Comparison of ENCODE assay signal across 18 cellular contexts in the genomic region with DNA sequence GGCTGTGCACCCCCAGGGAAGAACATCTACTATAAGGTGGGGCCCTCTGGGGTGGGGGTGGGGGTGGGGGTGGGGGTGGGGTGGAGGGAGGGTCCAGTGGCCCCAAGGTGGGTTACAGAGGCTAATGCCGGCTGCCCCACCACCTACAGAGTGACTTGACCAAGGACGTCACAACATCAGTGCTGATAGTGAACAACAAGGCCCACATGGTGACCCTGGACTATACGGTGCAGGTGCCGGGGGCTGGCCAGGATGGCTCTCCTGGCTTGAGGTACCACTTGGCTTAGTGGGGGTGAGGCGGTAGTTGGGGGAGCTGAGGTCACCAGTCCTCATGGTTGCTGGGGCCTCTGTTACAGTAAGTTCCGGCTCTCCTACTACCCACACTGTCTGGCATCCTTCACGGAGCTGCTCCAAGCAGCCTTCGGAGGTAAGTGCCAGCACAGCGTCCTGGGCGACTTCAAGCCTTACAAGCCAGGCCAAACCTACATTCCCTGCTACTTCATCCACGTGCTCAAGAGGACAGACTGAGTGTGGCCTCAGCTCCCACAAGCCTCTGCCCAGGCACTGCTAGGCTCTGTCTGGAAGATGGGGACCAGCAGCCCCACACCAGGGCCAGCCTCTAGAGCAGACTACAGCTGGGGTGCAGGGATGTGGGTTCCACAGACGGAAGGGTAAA. TPM values are rescaled to one million over a fixed set of nuclear protein-coding genes. Genes with fewer than 3 reads are reported as not detected.
DNase-seq lines count a peak whose midpoint lies in the region; ATAC-seq, FAIRE-seq and TF ChIP-seq lines count a peak whose summit lies in the region.
"Had no signal": no experiment of that assay in that cellular context is flagged by ENCODE, and none has a peak within 500 bp of the region (broad histone marks: within the 10 kb centered on the region; RNA-seq: fewer than 3 reads in every experiment).

No MANE protein-coding gene starts in this region.

- TF ChIP-seq POLR2A in HepG2 (IDR thresholded peaks at IDR 0.05; ENCODE audit: insufficient read depth in 1 of 2, low read depth in 2 of 2, low read length in 2 of 2) (no peak), right lobe of liver (IDR thresholded peaks at IDR 0.05) (no peak), body of pancreas (IDR thresholded peaks at IDR 0.05) (no peak), gastroesophageal sphincter (IDR thresholded peaks at IDR 0.05) (no peak)

- no TSS peak for BruUV-seq in HepG2 (replicated peaks; lab: Mats Ljungman, UMichigan)

- ATAC-seq in HepG2, result no peak; the same call in 2 of the 3 replicates
- no peak for ATAC-seq in right lobe of liver
- no peak for ATAC-seq in body of pancreas
- ATAC-seq in gastroesophageal sphincter, result no peak
- ATAC-seq in HG03520 (IDR thresholded peaks at IDR 0.05; ENCODE audit: unreplicated experiment), result no peak
- no peak for ATAC-seq in GM21723 (IDR thresholded peaks at IDR 0.05; ENCODE audit: unreplicated experiment)

- in situ Hi-C loops in HepG2 (cut with HindIII; ENCODE audit: extremely low pct_ligation_motif_present, low pct_unique_long_range_greater_than_20kb), result no loop called here

- no peak overlapping the region for H2AFZ ChIP-seq in HepG2 (ENCODE audit: low read length)

- POLR2A ChIA-PET in HepG2 (lab: Yijun Ruan, JAX), result interaction anchor here (2.5 kb wide), 1 partner anchor 21 kb away, joined by 13 read pairs; the partner anchor contains the start of gene PPP2R5D
- POLR2A ChIA-PET in RWPE1 (lab: Yijun Ruan, JAX; ENCODE audit: low non-redundant PET), result interaction anchor here (0.6 kb wide), 1 partner anchor 33 kb away, joined by 4 read pairs; no protein-coding TSS in a partner anchor

- TF ChIP-seq CTCF in HepG2 (CRISPR knock-in tag; IDR thresholded peaks at IDR 0.05) (no peak), right lobe of liver (IDR thresholded peaks at IDR 0.05) (no peak), RWPE1 (conservative IDR thresholded peaks at IDR 0.05; ENCODE audit: low read depth) (no peak), body of pancreas (IDR thresholded peaks at IDR 0.05) (no peak), gastroesophageal sphincter (IDR thresholded peaks at IDR 0.05) (no peak)

- FAIRE-seq in HepG2 (lab: Jason Lieb, UNC), result no peak
- FAIRE-seq: GM12892, GM19239, H54 had no signal

- TF ChIP-seq RAD21 in HepG2 (CRISPR knock-in tag; IDR thresholded peaks at IDR 0.05), result no peak

- H3K27me3 ChIP-seq in HepG2 (ENCODE audit: control insufficient read depth in 1 of 2, insufficient read depth in 2 of 2, low read length in 2 of 2) (no peaks in the 10 kb centered on the region; a peak in 1 of 5 replicates), right lobe of liver (no peaks in the 10 kb centered on the region), body of pancreas (no peaks in the 10 kb centered on the region), gastroesophageal sphincter (no peaks in the 10 kb centered on the region)

- H3K27ac ChIP-seq in HepG2 (ENCODE audit: extremely low read length, insufficient read depth, low read length), result no peak overlapping the region
- no peak overlapping the region for H3K27ac ChIP-seq in right lobe of liver
- peak overlapping the region; percentile 11; the same call in 1 of the 2 replicates for H3K27ac ChIP-seq in RWPE1
- peak overlapping the region; percentile 25 to 97 (median 80) for H3K27ac ChIP-seq in body of pancreas
- no peak overlapping the region for H3K27ac ChIP-seq in gastroesophageal sphincter

- no peak for TF ChIP-seq EP300 in HepG2 (IDR thresholded peaks at IDR 0.05; ENCODE audit: low read depth in 2 of 2, low read length in 2 of 2)
- no peak for TF ChIP-seq EP300 in HepG2 (CRISPR knock-in tag; IDR thresholded peaks at IDR 0.05; ENCODE audit: borderline replicate concordance)
- TF ChIP-seq EP300 in gastroesophageal sphincter (IDR thresholded peaks at IDR 0.05), result no peak

- WGBS in HepG2 (ENCODE audit: low lambda C conversion rate), result 83% methylated on average over 9 of the region's 12 CpGs
- WGBS in right lobe of liver (ENCODE audit: insufficient coverage, low coverage, low lambda C conversion rate, missing lambda C conversion rate), result no CpG with 5 or more reads among the region's 12 CpGs
- WGBS in body of pancreas, 2 donors, result 48 to 50% methylated on average over 7 to 12 of the region's 12 CpGs
- WGBS in gastroesophageal sphincter (ENCODE audit: low coverage in 1 of 2), 2 donors, result 40 to 100% methylated on average over 1 of the region's 12 CpGs

- H3K4me2 ChIP-seq in HepG2 (ENCODE audit: low read depth, low read length), result no peak overlapping the region

- H3K36me3 ChIP-seq in HepG2 (replicated peaks in 1 of 2; ENCODE audit: control insufficient read depth in 1 of 2, insufficient read depth in 2 of 2, low read length in 2 of 2) (0 out of 5 replicates have a peak, but pooled peaks cover 0 to 1% of the 10 kb centered on the region in 2 experiments), right lobe of liver (peaks cover 0 to 42% (median 19%) of the 10 kb centered on the region in 4 donors), body of pancreas (replicated peaks in 1 of 2; ENCODE audit: insufficient read depth in 1 of 2, low read depth in 2 of 2) (peaks cover 9 to 12% of the 10 kb centered on the region in 2 donors), gastroesophageal sphincter (peaks cover 0 to 64% of the 10 kb centered on the region in 2 donors)

- H3K9ac ChIP-seq in HepG2 (ENCODE audit: insufficient read depth, low read depth, low read length), result no peak overlapping the region

- no peaks in the 10 kb centered on the region for H3K79me2 ChIP-seq in HepG2 (ENCODE audit: insufficient read depth, low read length)

- H3K4me3 ChIP-seq in HepG2 (replicated peaks in 1 of 3; ENCODE audit: insufficient read depth in 1 of 3, low read depth in 2 of 3, low read length in 3 of 3), result no peak overlapping the region
- no peak overlapping the region for H3K4me3 ChIP-seq in right lobe of liver
- H3K4me3 ChIP-seq in body of pancreas, result no peak overlapping the region
- no peak overlapping the region for H3K4me3 ChIP-seq in gastroesophageal sphincter

- intact Hi-C loops in HepG2 (cut with micrococcal nuclease; ENCODE audit: unreplicated experiment), result loop anchor here (5.0 kb wide), 1 partner anchor 49 kb away; the partner anchor contains the start of genes KLHDC3 and MEA1
- intact Hi-C loops in right lobe of liver (cut with DNase I), result no loop called here
- intact Hi-C loops in body of pancreas (cut with DNase I), result no loop called here

- H3K4me1 ChIP-seq in HepG2 (ENCODE audit: insufficient read depth, low read length), result peaks cover 33% of the 10 kb centered on the region
- peaks cover 0 to 8% (median 3%) of the 10 kb centered on the region in 4 donors for H3K4me1 ChIP-seq in right lobe of liver
- peaks cover 43% of the 10 kb centered on the region for H3K4me1 ChIP-seq in body of pancreas
- H3K4me1 ChIP-seq in gastroesophageal sphincter, result peaks cover 0 to 24% (median 8%) of the 10 kb centered on the region in 3 donors

- DNase-seq in HepG2 (ENCODE audit: low spot score) (no peak), right lobe of liver (no peak), RWPE1 (ENCODE audit: low spot score) (no peak), body of pancreas (peak; percentile 14 to 31 (median 27))
- DNase-seq: C1 segment of cervical spinal cord, DMS79, NCI-H1092, NCI-H1417 treated with DMSO at 0.1 percent for 48 hours, NCI-H187, NCI-H2107 had no signal

- H4K20me1 ChIP-seq in HepG2 (ENCODE audit: insufficient read depth, low read length), result no peaks in the 10 kb centered on the region

- CTCF ChIA-PET in HepG2 (lab: Yijun Ruan, JAX; ENCODE audit: low intra/inter-chr PET ratio, low total read pairs) (interaction anchor here (1.0 kb wide), 1 partner anchor 181 kb away, joined by 3 read pairs; no protein-coding TSS in a partner anchor), RWPE1 (lab: Yijun Ruan, JAX) (no interaction called here)

- H3K9me3 ChIP-seq in HepG2 (ENCODE audit: low read length), result no peaks in the 10 kb centered on the region
- H3K9me3 ChIP-seq in right lobe of liver, result no peaks in the 10 kb centered on the region
- H3K9me3 ChIP-seq in body of pancreas, result no peaks in the 10 kb centered on the region
- H3K9me3 ChIP-seq in gastroesophageal sphincter, result no peaks in the 10 kb centered on the region

RNA-seq across cellular contexts. Expression of gene GNMT, which starts 2.8 kb away (rescaled TPM):
- total RNA-seq in HepG2 (2016; rRNA removed; fragmentation: Illumina TruSeq; extraction: Trizol), result 7.0 and 7.3 TPM in 2 replicates
- total RNA-seq in HepG2 (2016; cell fraction: cytosol; rRNA removed; fragmentation: Illumina TruSeq; extraction: Trizol; ENCODE audit: low read depth), result 3.1 and 3.3 TPM in 2 replicates
- total RNA-seq in HepG2 (2016; cell fraction: insoluble cytoplasmic fraction; rRNA removed; fragmentation: Illumina TruSeq; extraction: Trizol), result 6.8 and 9.0 TPM in 2 replicates
- 3.4 and 3.5 TPM in 2 replicates for total RNA-seq in HepG2 (2016; cell fraction: membrane; rRNA removed; fragmentation: Illumina TruSeq; extraction: Trizol)
- 3.4 and 3.9 TPM in 2 replicates for total RNA-seq in HepG2 (2016; cell fraction: nucleus; rRNA removed; fragmentation: Illumina TruSeq; extraction: Trizol)
- polyA plus RNA-seq in HepG2 (2011; rRNA removed), result 2.8 and 3.8 TPM in 2 replicates
- 4.4 and 5.1 TPM in 2 replicates for polyA plus RNA-seq in HepG2 (2011; cell fraction: cytosol; rRNA removed)
- 3.3 and 3.5 TPM in 2 replicates for polyA plus RNA-seq in HepG2 (2011; cell fraction: nucleus; rRNA removed)
- 1.8 and 3.1 TPM in 2 replicates for polyA plus RNA-seq in HepG2 (2012)
- polyA plus RNA-seq in HepG2 (2016; cell fraction: cytosol; fragmentation: Illumina TruSeq; extraction: Trizol; ENCODE audit: low read depth), result 2.8 and 3.0 TPM in 2 replicates
- 7.2 and 7.5 TPM in 2 replicates for polyA plus RNA-seq in HepG2 (2016; cell fraction: insoluble cytoplasmic fraction; fragmentation: Illumina TruSeq; extraction: Trizol; ENCODE audit: low read depth)
- 2.2 and 2.4 TPM in 2 replicates for polyA plus RNA-seq in HepG2 (2016; cell fraction: membrane; fragmentation: Illumina TruSeq; extraction: Trizol; ENCODE audit: low read depth)
- 6.3 and 6.4 TPM in 2 replicates for polyA plus RNA-seq in HepG2 (2016; cell fraction: nucleus; fragmentation: Illumina TruSeq; extraction: Trizol; ENCODE audit: insufficient read depth, low read depth)
- polyA minus RNA-seq in HepG2 (2011; rRNA and poly(A)+ RNA removed; ENCODE audit: low replicate concordance), result 0.33 and 2.7 TPM in 2 replicates
- 0.79 and 1.4 TPM in 2 replicates for polyA minus RNA-seq in HepG2 (2011; cell fraction: cytosol; rRNA and poly(A)+ RNA removed)
- polyA minus RNA-seq in HepG2 (2011; cell fraction: nucleus; rRNA and poly(A)+ RNA removed), result 0.52 and 0.62 TPM in 2 replicates
- total RNA-seq in right lobe of liver, result 100 to 1,000 TPM in 3 of 6 experiments, 10 to 100 TPM in 3; 13.7 to 470 (median 107) TPM
- 100 to 1,000 TPM in 1 of 2 donors, 10 to 100 TPM in 1; 67.2 to 630 TPM for total RNA-seq in body of pancreas
- total RNA-seq in gastroesophageal sphincter, result 1 to 10 TPM in 3 of 4 donors, not detected in 1; 2.6 to 3.6 (median 2.6) TPM

RNA-seq across cellular contexts. Expression of gene PEX6, which starts 15.7 kb away (rescaled TPM):
- total RNA-seq in HepG2 (2016; rRNA removed; fragmentation: Illumina TruSeq; extraction: Trizol), result 3.6 and 5.1 TPM in 2 replicates
- 0.61 and 1.2 TPM in 2 replicates for total RNA-seq in HepG2 (2016; cell fraction: cytosol; rRNA removed; fragmentation: Illumina TruSeq; extraction: Trizol; ENCODE audit: low read depth)
- total RNA-seq in HepG2 (2016; cell fraction: insoluble cytoplasmic fraction; rRNA removed; fragmentation: Illumina TruSeq; extraction: Trizol), result 2.9 and 4.9 TPM in 2 replicates
- total RNA-seq in HepG2 (2016; cell fraction: membrane; rRNA removed; fragmentation: Illumina TruSeq; extraction: Trizol), result 2.1 TPM in 2 replicates
- 5.5 and 5.6 TPM in 2 replicates for total RNA-seq in HepG2 (2016; cell fraction: nucleus; rRNA removed; fragmentation: Illumina TruSeq; extraction: Trizol)
- 6.7 and 8.5 TPM in 2 replicates for polyA plus RNA-seq in HepG2 (2011; rRNA removed)
- 5.0 and 6.5 TPM in 2 replicates for polyA plus RNA-seq in HepG2 (2011; cell fraction: cytosol; rRNA removed)
- polyA plus RNA-seq in HepG2 (2011; cell fraction: nucleus; rRNA removed), result 46.4 and 54.7 TPM in 2 replicates
- polyA plus RNA-seq in HepG2 (2012), result 8.5 and 12.2 TPM in 2 replicates
- polyA plus RNA-seq in HepG2 (2016; cell fraction: cytosol; fragmentation: Illumina TruSeq; extraction: Trizol; ENCODE audit: low read depth), result 0.38 and 0.54 TPM in 2 replicates
- 2.3 and 3.1 TPM in 2 replicates for polyA plus RNA-seq in HepG2 (2016; cell fraction: insoluble cytoplasmic fraction; fragmentation: Illumina TruSeq; extraction: Trizol; ENCODE audit: low read depth)
- polyA plus RNA-seq in HepG2 (2016; cell fraction: membrane; fragmentation: Illumina TruSeq; extraction: Trizol; ENCODE audit: low read depth), result 1.00 and 1.0 TPM in 2 replicates
- 8.5 and 8.9 TPM in 2 replicates for polyA plus RNA-seq in HepG2 (2016; cell fraction: nucleus; fragmentation: Illumina TruSeq; extraction: Trizol; ENCODE audit: insufficient read depth, low read depth)
- polyA minus RNA-seq in HepG2 (2011; rRNA and poly(A)+ RNA removed; ENCODE audit: low replicate concordance), result 13.3 and 14.3 TPM in 2 replicates
- polyA minus RNA-seq in HepG2 (2011; cell fraction: cytosol; rRNA and poly(A)+ RNA removed), result 4.7 and 7.1 TPM in 2 replicates
- 7.8 and 8.2 TPM in 2 replicates for polyA minus RNA-seq in HepG2 (2011; cell fraction: nucleus; rRNA and poly(A)+ RNA removed)
- 10 to 100 TPM; 15.7 to 25.9 (median 21.3) TPM for total RNA-seq in right lobe of liver
- total RNA-seq in body of pancreas, result 10 to 100 TPM; 18.1 to 26.2 TPM
- 10 to 100 TPM in 3 of 4 donors, 1 to 10 TPM in 1; 9.8 to 23.5 (median 21.2) TPM for total RNA-seq in gastroesophageal sphincter

RNA-seq across cellular contexts. Expression of gene PPP2R5D, which starts 21.1 kb away (rescaled TPM):
- total RNA-seq in HepG2 (2016; rRNA removed; fragmentation: Illumina TruSeq; extraction: Trizol) (55.6 and 60.4 TPM in 2 replicates), right lobe of liver (10 to 100 TPM; 11.5 to 24.0 (median 16.3) TPM), body of pancreas (10 to 100 TPM in 1 of 2 donors, 1 to 10 TPM in 1; 8.2 to 13.5 TPM), gastroesophageal sphincter (10 to 100 TPM; 30.0 to 45.1 (median 36.3) TPM)
- total RNA-seq in HepG2 (2016; cell fraction: cytosol; rRNA removed; fragmentation: Illumina TruSeq; extraction: Trizol; ENCODE audit: low read depth), result 8.7 and 10.0 TPM in 2 replicates
- total RNA-seq in HepG2 (2016; cell fraction: insoluble cytoplasmic fraction; rRNA removed; fragmentation: Illumina TruSeq; extraction: Trizol), result 50.4 and 57.8 TPM in 2 replicates
- 26.0 and 26.2 TPM in 2 replicates for total RNA-seq in HepG2 (2016; cell fraction: membrane; rRNA removed; fragmentation: Illumina TruSeq; extraction: Trizol)
- 32.7 and 35.1 TPM in 2 replicates for total RNA-seq in HepG2 (2016; cell fraction: nucleus; rRNA removed; fragmentation: Illumina TruSeq; extraction: Trizol)
- polyA plus RNA-seq in HepG2 (2011; rRNA removed), result 39.4 and 53.7 TPM in 2 replicates
- 41.3 and 44.3 TPM in 2 replicates for polyA plus RNA-seq in HepG2 (2011; cell fraction: cytosol; rRNA removed)
- polyA plus RNA-seq in HepG2 (2011; cell fraction: nucleus; rRNA removed), result 50.5 and 51.8 TPM in 2 replicates
- 34.9 and 36.8 TPM in 2 replicates for polyA plus RNA-seq in HepG2 (2012)
- 7.3 and 8.1 TPM in 2 replicates for polyA plus RNA-seq in HepG2 (2016; cell fraction: cytosol; fragmentation: Illumina TruSeq; extraction: Trizol; ENCODE audit: low read depth)
- 57.4 and 66.7 TPM in 2 replicates for polyA plus RNA-seq in HepG2 (2016; cell fraction: insoluble cytoplasmic fraction; fragmentation: Illumina TruSeq; extraction: Trizol; ENCODE audit: low read depth)
- polyA plus RNA-seq in HepG2 (2016; cell fraction: membrane; fragmentation: Illumina TruSeq; extraction: Trizol; ENCODE audit: low read depth), result 15.9 and 19.4 TPM in 2 replicates
- polyA plus RNA-seq in HepG2 (2016; cell fraction: nucleus; fragmentation: Illumina TruSeq; extraction: Trizol; ENCODE audit: insufficient read depth, low read depth), result 64.1 and 68.3 TPM in 2 replicates
- polyA minus RNA-seq in HepG2 (2011; rRNA and poly(A)+ RNA removed; ENCODE audit: low replicate concordance), result 93.1 and 95.5 TPM in 2 replicates
- 33.1 and 38.4 TPM in 2 replicates for polyA minus RNA-seq in HepG2 (2011; cell fraction: cytosol; rRNA and poly(A)+ RNA removed)
- polyA minus RNA-seq in HepG2 (2011; cell fraction: nucleus; rRNA and poly(A)+ RNA removed), result 16.5 and 18.2 TPM in 2 replicates

RNA-seq across cellular contexts. Expression of gene CNPY3, which starts 34.0 kb away (rescaled TPM):
- total RNA-seq in HepG2 (2016; rRNA removed; fragmentation: Illumina TruSeq; extraction: Trizol), result 31.4 and 60.2 TPM in 2 replicates
- 25.4 and 31.7 TPM in 2 replicates for total RNA-seq in HepG2 (2016; cell fraction: cytosol; rRNA removed; fragmentation: Illumina TruSeq; extraction: Trizol; ENCODE audit: low read depth)
- total RNA-seq in HepG2 (2016; cell fraction: insoluble cytoplasmic fraction; rRNA removed; fragmentation: Illumina TruSeq; extraction: Trizol), result 32.0 and 60.7 TPM in 2 replicates
- 38.9 and 45.0 TPM in 2 replicates for total RNA-seq in HepG2 (2016; cell fraction: membrane; rRNA removed; fragmentation: Illumina TruSeq; extraction: Trizol)
- 42.6 and 49.4 TPM in 2 replicates for total RNA-seq in HepG2 (2016; cell fraction: nucleus; rRNA removed; fragmentation: Illumina TruSeq; extraction: Trizol)
- polyA plus RNA-seq in HepG2 (2011; rRNA removed), result 38.3 and 42.3 TPM in 2 replicates
- polyA plus RNA-seq in HepG2 (2011; cell fraction: cytosol; rRNA removed), result 43.4 and 51.8 TPM in 2 replicates
- polyA plus RNA-seq in HepG2 (2011; cell fraction: nucleus; rRNA removed), result 30.8 and 35.3 TPM in 2 replicates
- polyA plus RNA-seq in HepG2 (2012), result 51.7 and 54.0 TPM in 2 replicates
- polyA plus RNA-seq in HepG2 (2016; cell fraction: cytosol; fragmentation: Illumina TruSeq; extraction: Trizol; ENCODE audit: low read depth), result 38.7 and 48.0 TPM in 2 replicates
- 35.6 and 38.7 TPM in 2 replicates for polyA plus RNA-seq in HepG2 (2016; cell fraction: insoluble cytoplasmic fraction; fragmentation: Illumina TruSeq; extraction: Trizol; ENCODE audit: low read depth)
- polyA plus RNA-seq in HepG2 (2016; cell fraction: membrane; fragmentation: Illumina TruSeq; extraction: Trizol; ENCODE audit: low read depth), result 44.3 and 50.0 TPM in 2 replicates
- 94.9 and 101 TPM in 2 replicates for polyA plus RNA-seq in HepG2 (2016; cell fraction: nucleus; fragmentation: Illumina TruSeq; extraction: Trizol; ENCODE audit: insufficient read depth, low read depth)
- polyA minus RNA-seq in HepG2 (2011; rRNA and poly(A)+ RNA removed; ENCODE audit: low replicate concordance), result 28.5 and 45.2 TPM in 2 replicates
- polyA minus RNA-seq in HepG2 (2011; cell fraction: cytosol; rRNA and poly(A)+ RNA removed), result 16.2 and 20.4 TPM in 2 replicates
- polyA minus RNA-seq in HepG2 (2011; cell fraction: nucleus; rRNA and poly(A)+ RNA removed), result 9.7 and 11.9 TPM in 2 replicates
- total RNA-seq in right lobe of liver, result 10 to 100 TPM; 11.1 to 75.4 (median 28.8) TPM
- total RNA-seq in body of pancreas, result 10 to 100 TPM; 50.8 to 74.7 TPM
- total RNA-seq in gastroesophageal sphincter, result 10 to 100 TPM; 23.3 to 37.9 (median 36.8) TPM

RNA-seq across cellular contexts. Expression of gene PTCRA, which starts 47.5 kb away (rescaled TPM):
- not detected in 2 replicates for total RNA-seq in HepG2 (2016; rRNA removed; fragmentation: Illumina TruSeq; extraction: Trizol)
- not detected in 2 replicates for total RNA-seq in HepG2 (2016; cell fraction: cytosol; rRNA removed; fragmentation: Illumina TruSeq; extraction: Trizol; ENCODE audit: low read depth)
- not detected in 2 replicates for total RNA-seq in HepG2 (2016; cell fraction: insoluble cytoplasmic fraction; rRNA removed; fragmentation: Illumina TruSeq; extraction: Trizol)
- not detected in 2 replicates for total RNA-seq in HepG2 (2016; cell fraction: membrane; rRNA removed; fragmentation: Illumina TruSeq; extraction: Trizol)
- not detected in 2 replicates for total RNA-seq in HepG2 (2016; cell fraction: nucleus; rRNA removed; fragmentation: Illumina TruSeq; extraction: Trizol)
- not detected in 2 replicates for polyA plus RNA-seq in HepG2 (2011; rRNA removed)
- not detected in 2 replicates for polyA plus RNA-seq in HepG2 (2011; cell fraction: cytosol; rRNA removed)
- 0.12 and 0.51 TPM in 2 replicates for polyA plus RNA-seq in HepG2 (2011; cell fraction: nucleus; rRNA removed)
- not detected in 2 replicates for polyA plus RNA-seq in HepG2 (2012)
- polyA plus RNA-seq in HepG2 (2016; cell fraction: cytosol; fragmentation: Illumina TruSeq; extraction: Trizol; ENCODE audit: low read depth), result not detected in 2 replicates
- not detected in 2 replicates for polyA plus RNA-seq in HepG2 (2016; cell fraction: insoluble cytoplasmic fraction; fragmentation: Illumina TruSeq; extraction: Trizol; ENCODE audit: low read depth)
- polyA plus RNA-seq in HepG2 (2016; cell fraction: membrane; fragmentation: Illumina TruSeq; extraction: Trizol; ENCODE audit: low read depth), result not detected in 2 replicates
- polyA plus RNA-seq in HepG2 (2016; cell fraction: nucleus; fragmentation: Illumina TruSeq; extraction: Trizol; ENCODE audit: insufficient read depth, low read depth), result not detected in 2 replicates
- not detected in 2 replicates for polyA minus RNA-seq in HepG2 (2011; rRNA and poly(A)+ RNA removed; ENCODE audit: low replicate concordance)
- not detected in 2 replicates for polyA minus RNA-seq in HepG2 (2011; cell fraction: cytosol; rRNA and poly(A)+ RNA removed)
- polyA minus RNA-seq in HepG2 (2011; cell fraction: nucleus; rRNA and poly(A)+ RNA removed), result not detected in 2 replicates
- under 1 TPM in 3 of 6 experiments, not detected in 3; 0.31 to 0.46 (median 0.37) TPM for total RNA-seq in right lobe of liver
- not detected for total RNA-seq in body of pancreas
- total RNA-seq in gastroesophageal sphincter, result not detected
- total RNA-seq: A673; CD4-positive, alpha-beta memory T cell had no signal
- polyA plus RNA-seq: CD4-positive, alpha-beta memory T cell had no signal

Comparison
In these comparisons a context has a peak if more than half of its experiments do, and no peak if none do; other contexts are left out.
1. DNase-seq: peak in body of pancreas (4 of 4); none in HepG2 (single experiment), right lobe of liver (0 of 3) and RWPE1 (single experiment).
2. H3K27ac ChIP-seq: peak in RWPE1 (single experiment) and body of pancreas (4 of 4); none in HepG2 (single experiment), right lobe of liver (0 of 3) and gastroesophageal sphincter (0 of 4).